ENCODE assay signal across 8 cellular contexts in the genomic region with DNA sequence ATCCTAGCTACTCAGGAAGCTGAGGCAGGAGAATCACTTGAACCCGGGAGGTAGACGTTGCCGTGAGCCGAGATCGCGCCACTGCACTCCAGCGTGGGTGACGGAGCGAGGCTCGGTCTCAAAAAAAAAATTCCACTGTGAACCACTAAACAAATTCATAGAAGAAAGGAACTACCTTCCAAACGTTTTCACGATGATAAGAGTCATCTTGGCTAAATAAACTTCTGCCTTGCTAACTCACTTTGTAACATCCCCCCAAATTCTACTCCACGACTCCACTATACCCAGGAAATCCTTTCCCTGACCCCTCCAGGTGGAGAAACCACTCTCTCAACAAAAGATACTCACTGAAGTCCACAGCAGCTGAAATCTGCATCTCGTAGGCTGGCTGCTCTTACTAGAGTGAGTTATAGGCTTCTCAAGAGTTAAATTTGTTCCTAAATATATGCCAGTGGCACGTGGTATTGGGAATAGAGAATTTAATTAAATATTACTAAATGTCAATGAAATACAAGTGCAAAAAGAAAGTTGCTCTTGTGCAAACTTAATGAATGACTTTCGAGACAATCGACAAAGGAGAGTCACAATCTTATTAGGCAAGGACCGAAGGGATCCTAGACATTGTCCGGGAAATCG. TPM values are rescaled to one million over a fixed set of nuclear protein-coding genes. Genes with fewer than 3 reads are reported as not detected.
DNase-seq lines count a peak whose midpoint lies in the region; ATAC-seq and TF ChIP-seq lines count a peak whose summit lies in the region.

No MANE protein-coding gene starts in this region.

- H3K36me3 Mint-ChIP-seq in activated naive CD4-positive, alpha-beta T cell treated with anti-CD3 and anti-CD28 coated beads, Interleukin-2, amount 50 U/mL, for 72 hours, result peaks cover 15 to 18% of the 10 kb centered on the region in 2 donors

- ATAC-seq in activated naive CD4-positive, alpha-beta T cell treated with anti-CD3 and anti-CD28 coated beads, Interleukin-2, amount 50 U/mL, for 72 hours, result no peak
- no peak for ATAC-seq in GM21381 (IDR thresholded peaks at IDR 0.05; ENCODE audit: unreplicated experiment)

- H3K9me3 Mint-ChIP-seq in activated naive CD4-positive, alpha-beta T cell treated with anti-CD3 and anti-CD28 coated beads, Interleukin-2, amount 50 U/mL, for 72 hours, result no peaks in the 10 kb centered on the region

- peaks cover 21 to 36% (median 34%) of the 10 kb centered on the region in 4 donors for H3K4me1 ChIP-seq in transverse colon

- no peaks in the 10 kb centered on the region for H3K36me3 ChIP-seq in transverse colon

- TF ChIP-seq POLR2A in transverse colon (IDR thresholded peaks at IDR 0.05), result no peak

- peak overlapping the region; percentile 99 to 100 (median 100) for H3K27ac ChIP-seq in transverse colon

- WGBS in transverse colon (ENCODE audit: low coverage in 1 of 2), 2 donors, result 32 to 44% methylated on average over 18 to 20 of the region's 20 CpGs

- no peaks in the 10 kb centered on the region for H3K27me3 ChIP-seq in transverse colon

- TF ChIP-seq CTCF in transverse colon (IDR thresholded peaks at IDR 0.05), result no peak

- H3K4me3 ChIP-seq in transverse colon, result peak overlapping the region in 3 of 4 donors; percentile 97 to 99 (median 99)

- peak; percentile 64 for DNase-seq in activated effector memory CD4-positive, alpha-beta T cell treated with anti-CD3 and anti-CD28 coated beads, Interleukin-2, amount 50 U/mL, for 16 hours
- DNase-seq in activated effector memory CD4-positive, alpha-beta T cell treated with Interleukin-2 at 50 U/mL for 16 hours, result no peak
- DNase-seq in activated naive CD4-positive, alpha-beta T cell treated with anti-CD3 and anti-CD28 coated beads, Interleukin-2, amount 50 U/mL, for 72 hours (ENCODE audit: low spot score in 2 of 2), result no peak
- peak; percentile 38 for DNase-seq in left kidney (ENCODE audit: low read depth, low spot score)
- no peak for DNase-seq in transverse colon
- no peak for DNase-seq in islet precursor cell
- DNase-seq in GOT3 (lab: John Stamatoyannopoulos, UW), result no peak

- H3K27ac Mint-ChIP-seq in activated naive CD4-positive, alpha-beta T cell treated with anti-CD3 and anti-CD28 coated beads, Interleukin-2, amount 50 U/mL, for 72 hours, result peak overlapping the region; percentile 87 to 90

- no peaks in the 10 kb centered on the region for H3K9me3 ChIP-seq in transverse colon

- TF ChIP-seq EP300 in transverse colon (IDR thresholded peaks at IDR 0.05; ENCODE audit: low read depth), result no peak

- in situ Hi-C loops in transverse colon (cut with MboI; ENCODE audit: low pct_ligation_motif_present in 1 of 4, low pct_unique_long_range_greater_than_20kb in 1 of 4, low sequenced_read_pairs in 3 of 4), result no loop called here

- intact Hi-C loops in transverse colon (cut with DNase I; ENCODE audit: low total_unique reads), result no loop called here

RNA-seq across cellular contexts. Expression of a gene that starts 1.6 kb away (rescaled TPM):
- 100 to 1,000 TPM; 127 to 178 TPM for total RNA-seq in activated naive CD4-positive, alpha-beta T cell treated with anti-CD3 and anti-CD28 coated beads, Interleukin-2, amount 50 U/mL, for 72 hours
- total RNA-seq in transverse colon, result 100 to 1,000 TPM in 3 of 4 donors, 10 to 100 TPM in 1; 90.5 to 216 (median 139) TPM

Comparison
In these comparisons a context has a peak if more than half of its experiments do, and no peak if none do; other contexts are left out.
1. DNase-seq: peak in activated effector memory CD4-positive, alpha-beta T cell treated with anti-CD3 and anti-CD28 coated beads, Interleukin-2, amount 50 U/mL, for 16 hours (single experiment) and left kidney (single experiment); none in activated effector memory CD4-positive, alpha-beta T cell treated with Interleukin-2 at 50 U/mL for 16 hours (single experiment), activated naive CD4-positive, alpha-beta T cell treated with anti-CD3 and anti-CD28 coated beads, Interleukin-2, amount 50 U/mL, for 72 hours (0 of 2), transverse colon (single experiment), islet precursor cell (single experiment) and GOT3 (single experiment).